13 cellular contexts compared by ENCODE assay signal in the genomic region with DNA sequence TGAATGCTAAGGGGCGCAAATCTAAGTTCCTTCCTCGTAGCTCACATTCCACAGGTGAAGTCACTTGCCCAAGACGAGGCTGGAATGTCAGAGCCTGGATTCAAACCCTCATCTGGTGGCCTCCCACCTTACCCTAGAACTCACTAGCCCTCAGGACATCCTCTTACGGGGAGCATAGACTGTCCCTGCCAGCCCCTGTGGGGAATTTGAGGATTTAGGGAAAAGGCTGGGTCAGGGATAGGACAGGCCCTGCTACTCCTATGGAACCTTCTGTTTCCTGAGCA. TPM values are rescaled to one million over a fixed set of nuclear protein-coding genes. Genes with fewer than 3 reads are reported as not detected.
DNase-seq lines count a peak whose midpoint lies in the region; ATAC-seq and TF ChIP-seq lines count a peak whose summit lies in the region.
"Had no signal": no experiment of that assay in that cellular context is flagged by ENCODE, and none has a peak within 500 bp of the region (broad histone marks: within the 10 kb centered on the region; RNA-seq: fewer than 3 reads in every experiment).

No MANE protein-coding gene starts in this region.

- H3K36me3 ChIP-seq in RWPE2 (ENCODE audit: low read depth), result no peaks in the 10 kb centered on the region
- no peaks in the 10 kb centered on the region for H3K36me3 ChIP-seq in iPS-20b (ENCODE audit: insufficient read depth, low read depth, low read length)
- no peaks in the 10 kb centered on the region for H3K36me3 ChIP-seq in gastrocnemius medialis

- H3K36me3 Mint-ChIP-seq in CD4-positive, alpha-beta T cell (ENCODE audit: low read depth), result peaks cover 63% of the 10 kb centered on the region

- no peak for TF ChIP-seq POLR2A in gastrocnemius medialis (IDR thresholded peaks at IDR 0.05)

- 0 out of 2 replicates have a peak overlapping the region, but pooled peaks have one; percentile 11 for H3K9ac ChIP-seq in iPS-20b (ENCODE audit: low read depth, low read length)

- H3K27ac Mint-ChIP-seq in CD4-positive, alpha-beta T cell, result peak overlapping the region; percentile 38
- H3K27ac Mint-ChIP-seq: activated CD8-positive, alpha-beta T cell treated with anti-CD3 and anti-CD28 coated beads for 36 hours had no signal

- H3K9me3 ChIP-seq in CD4-positive, alpha-beta T cell (ENCODE audit: control insufficient read depth, low read length), result no peaks in the 10 kb centered on the region
- H3K9me3 ChIP-seq in RWPE2 (ENCODE audit: severe bottlenecking) (no peaks in the 10 kb centered on the region), iPS-20b (ENCODE audit: insufficient read depth, low read depth, low read length) (no peaks in the 10 kb centered on the region), gastrocnemius medialis (no peaks in the 10 kb centered on the region)
- H3K9me3 ChIP-seq: mucosa of descending colon had no signal

- H3K4me3 ChIP-seq in RWPE2 (ENCODE audit: severe bottlenecking), result no peak overlapping the region
- H3K4me3 ChIP-seq in iPS-20b (ENCODE audit: low read length), result no peak overlapping the region
- no peak overlapping the region for H3K4me3 ChIP-seq in gastrocnemius medialis
- H3K4me3 ChIP-seq: mucosa of descending colon had no signal

- H3K4me1 Mint-ChIP-seq in CD4-positive, alpha-beta T cell (ENCODE audit: low read depth), result peaks cover 77% of the 10 kb centered on the region

- POLR2A ChIA-PET in CD4-positive, alpha-beta T cell (lab: Charles Lee), result interaction anchor here (0.5 to 3.6 kb wide), 4 partner anchors 10 to 866 kb away, joined by 3 to 25 read pairs (median 4); a partner anchor contains a TSS

- no peak for TF ChIP-seq CTCF in CD4-positive, alpha-beta T cell (IDR thresholded peaks at IDR 0.05)
- no peak for TF ChIP-seq CTCF in RWPE2 (IDR thresholded peaks at IDR 0.05; ENCODE audit: poor library complexity, severe bottlenecking)
- TF ChIP-seq CTCF in gastrocnemius medialis (IDR thresholded peaks at IDR 0.05 in 4 of 5, conservative IDR thresholded peaks at IDR 0.05 in 1 of 5), result no peak

- H3K27ac ChIP-seq in CD4-positive, alpha-beta T cell (ENCODE audit: low read depth, low read length), result no peak overlapping the region
- H3K27ac ChIP-seq in RWPE2 (ENCODE audit: poor library complexity, severe bottlenecking), result peak overlapping the region; percentile 81
- H3K27ac ChIP-seq in iPS-20b (ENCODE audit: low read length), result peak overlapping the region; percentile 30
- peak overlapping the region; percentile 47 to 85 (median 66) for H3K27ac ChIP-seq in gastrocnemius medialis

- no peaks in the 10 kb centered on the region for H3K27me3 Mint-ChIP-seq in CD4-positive, alpha-beta T cell
- H3K27me3 Mint-ChIP-seq: activated CD8-positive, alpha-beta T cell treated with anti-CD3 and anti-CD28 coated beads for 36 hours; central memory CD8-positive, alpha-beta T cell had no signal

- H3K9me3 Mint-ChIP-seq in CD4-positive, alpha-beta T cell, result no peaks in the 10 kb centered on the region
- H3K9me3 Mint-ChIP-seq: activated CD8-positive, alpha-beta T cell treated with anti-CD3 and anti-CD28 coated beads for 36 hours; central memory CD8-positive, alpha-beta T cell had no signal

- peaks cover 29% of the 10 kb centered on the region for H3K4me1 ChIP-seq in RWPE2 (ENCODE audit: insufficient read depth, poor library complexity, severe bottlenecking)
- H3K4me1 ChIP-seq in iPS-20b (ENCODE audit: insufficient read depth, low read length), result peaks cover 22% of the 10 kb centered on the region
- H3K4me1 ChIP-seq in gastrocnemius medialis, result peaks cover 34 to 39% of the 10 kb centered on the region in 2 donors

- no peak overlapping the region for H3K4me3 Mint-ChIP-seq in CD4-positive, alpha-beta T cell
- H3K4me3 Mint-ChIP-seq: activated CD8-positive, alpha-beta T cell treated with anti-CD3 and anti-CD28 coated beads for 36 hours; central memory CD8-positive, alpha-beta T cell had no signal

- H3K27me3 ChIP-seq in CD4-positive, alpha-beta T cell (ENCODE audit: control insufficient read depth, insufficient read depth, low read length), result no peaks in the 10 kb centered on the region
- H3K27me3 ChIP-seq in RWPE2 (ENCODE audit: insufficient read depth, poor library complexity, severe bottlenecking) (no peaks in the 10 kb centered on the region), iPS-20b (ENCODE audit: insufficient read depth, low read length) (no peaks in the 10 kb centered on the region), gastrocnemius medialis (no peaks in the 10 kb centered on the region)

- intact Hi-C loops in CD4-positive, alpha-beta T cell (cut with DNase I, micrococcal nuclease), result no loop called here
- intact Hi-C loops in gastrocnemius medialis (cut with DNase I; ENCODE audit: low total_unique reads), result loop anchor here (5.0 kb wide), 1 partner anchor 37 kb away; no protein-coding TSS in a partner anchor

- CTCF ChIA-PET in CD4-positive, alpha-beta T cell (lab: Charles Lee), result no interaction called here

- in situ Hi-C loops in gastrocnemius medialis (cut with MboI; ENCODE audit: low sequenced_read_pairs in 4 of 4), result no loop called here

- DNase-seq in CD4-positive, alpha-beta T cell, result no peak
- DNase-seq in RWPE2 (ENCODE audit: low spot score) (no peak), gastrocnemius medialis (no peak), cerebellar nuclear complex (lab: John Stamatoyannopoulos, UW) (no peak), AG08396 (ENCODE audit: low spot score) (no peak)
- DNase-seq: activated CD8-positive, alpha-beta T cell treated with anti-CD3 and anti-CD28 coated beads for 36 hours; activated naive CD4-positive, alpha-beta T cell treated with Interleukin-2 at 50 U/mL for 16 hours; mucosa of descending colon; NCI-H1417 treated with DMSO at 0.1 percent for 48 hours had no signal

- no peak for ATAC-seq in CD4-positive, alpha-beta T cell (ENCODE audit: poor library complexity)
- ATAC-seq in RWPE2 (ENCODE audit: low read depth) (peak; percentile 30), gastrocnemius medialis (no peak), GM21576 (IDR thresholded peaks at IDR 0.05; ENCODE audit: unreplicated experiment) (no peak), GM21360 (IDR thresholded peaks at IDR 0.05; ENCODE audit: unreplicated experiment) (no peak)
- ATAC-seq: activated CD8-positive, alpha-beta T cell treated with anti-CD3 and anti-CD28 coated beads for 36 hours had no signal

RNA-seq across cellular contexts. Expression of a gene that starts 45.0 kb away (rescaled TPM):
- total RNA-seq in CD4-positive, alpha-beta T cell, result 1,000 to 10,000 TPM; 1,212 to 1,234 TPM
- 10 to 100 TPM in 1 of 4 donors, 1 to 10 TPM in 3; 5.5 to 20.6 (median 8.4) TPM for total RNA-seq in gastrocnemius medialis

Comparison
In these comparisons a context has a peak if more than half of its experiments do, and no peak if none do; other contexts are left out.
1. RNA of a gene that starts 45.0 kb away (total RNA-seq): 1,212 to 1,234 TPM in CD4-positive, alpha-beta T cell; 5.5 to 20.6 TPM in gastrocnemius medialis; every median in the first group is over 10 times any median in the second.